Comparison of ENCODE assay signal across 1 cellular context in the genomic region with DNA sequence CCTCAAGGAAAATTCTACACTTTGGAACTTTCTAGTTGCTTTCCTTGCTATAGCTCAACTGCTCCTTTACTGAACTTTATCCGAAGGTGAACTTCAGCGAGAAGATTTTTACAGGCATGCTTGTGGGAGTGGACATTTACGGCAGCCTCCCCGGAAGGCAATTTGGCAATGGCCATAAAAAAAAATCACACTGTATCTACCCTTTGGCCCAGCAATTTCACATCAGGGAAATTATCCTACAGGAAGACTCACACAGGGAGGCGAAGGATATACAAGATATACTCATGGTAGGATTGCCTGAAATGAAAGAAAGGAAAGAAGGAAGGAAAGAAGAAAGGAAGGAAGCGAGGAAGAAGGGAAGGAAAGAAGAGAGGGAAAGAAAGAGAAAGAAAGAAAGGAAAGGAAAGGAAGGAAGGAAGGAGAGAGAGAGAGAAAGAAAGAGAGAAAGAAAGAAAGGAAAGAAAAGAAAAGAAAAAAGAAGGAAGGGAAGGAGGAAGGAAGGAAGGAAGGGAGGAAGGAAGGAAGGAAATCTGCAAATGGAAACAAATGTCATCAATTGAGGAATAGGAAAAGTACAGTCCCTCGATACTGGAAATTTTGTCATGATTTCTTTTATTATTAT.
TF ChIP-seq lines count a peak whose summit lies in the region.

No MANE protein-coding gene starts in this region.

TF ChIP-seq in HepG2, 621 proteins besides CTCF, POLR2A, EP300 and RAD21:
- TF ChIP-seq NBN (conservative IDR thresholded peaks at IDR 0.05) (0 out of 2 replicates have a peak, but pooled peaks have one; percentile 62), PLRG1 (conservative IDR thresholded peaks at IDR 0.05) (peak; percentile 89; the same call in 1 of the 2 replicates), ZNF879 (CRISPR knock-in tag; IDR thresholded peaks at IDR 0.05) (no peak), ZNF512 (CRISPR knock-in tag; IDR thresholded peaks at IDR 0.05) (peak; percentile 92), TRIM24 (CRISPR knock-in tag; IDR thresholded peaks at IDR 0.05) (no peak), NFRKB (IDR thresholded peaks at IDR 0.05) (peak; percentile 60; the same call in 1 of the 2 replicates), ARID5B (CRISPR knock-in tag; IDR thresholded peaks at IDR 0.05) (no peak), FOXA1 (IDR thresholded peaks at IDR 0.05) (peak; percentile 27; the same call in 1 of the 2 replicates), FOXA1 (CRISPR knock-in tag; IDR thresholded peaks at IDR 0.05) (no peak), ZKSCAN8 (CRISPR knock-in tag; IDR thresholded peaks at IDR 0.05; ENCODE audit: borderline replicate concordance) (no peak), TOPORS (CRISPR knock-in tag; IDR thresholded peaks at IDR 0.05) (no peak), ARNT (IDR thresholded peaks at IDR 0.05) (0 out of 2 replicates have a peak, but pooled peaks have one; percentile 70), SRSF9 (IDR thresholded peaks at IDR 0.05; ENCODE audit: borderline replicate concordance, insufficient read depth, low read depth, low read length, poor library complexity, severe bottlenecking) (peak; percentile 88), ZNF282 (IDR thresholded peaks at IDR 0.05; ENCODE audit: partially characterized antibody) (peak; percentile 24), ATF7 (IDR thresholded peaks at IDR 0.05) (0 out of 2 replicates have a peak, but pooled peaks have one; percentile 28), ATF7 (CRISPR knock-in tag; IDR thresholded peaks at IDR 0.05) (no peak)
- TF ChIP-seq, protein P1, sequence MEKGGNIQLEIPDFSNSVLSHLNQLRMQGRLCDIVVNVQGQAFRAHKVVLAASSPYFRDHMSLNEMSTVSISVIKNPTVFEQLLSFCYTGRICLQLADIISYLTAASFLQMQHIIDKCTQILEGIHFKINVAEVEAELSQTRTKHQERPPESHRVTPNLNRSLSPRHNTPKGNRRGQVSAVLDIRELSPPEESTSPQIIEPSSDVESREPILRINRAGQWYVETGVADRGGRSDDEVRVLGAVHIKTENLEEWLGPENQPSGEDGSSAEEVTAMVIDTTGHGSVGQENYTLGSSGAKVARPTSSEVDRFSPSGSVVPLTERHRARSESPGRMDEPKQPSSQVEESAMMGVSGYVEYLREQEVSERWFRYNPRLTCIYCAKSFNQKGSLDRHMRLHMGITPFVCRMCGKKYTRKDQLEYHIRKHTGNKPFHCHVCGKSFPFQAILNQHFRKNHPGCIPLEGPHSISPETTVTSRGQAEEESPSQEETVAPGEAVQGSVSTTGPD (CRISPR knock-in tag; IDR thresholded peaks at IDR 0.05): no peak
